In genomic region chr2:23388292-23388691, GRCh38 we compare ENCODE assay signal across 22 cellular contexts. TPM values are rescaled to one million over a fixed set of nuclear protein-coding genes. Genes with fewer than 3 reads are reported as not detected.
A peak's percentile ranks its signal among the peaks of the same experiment; 100 is the strongest.
DNase-seq lines count a peak whose midpoint lies in the region; ATAC-seq and TF ChIP-seq lines count a peak whose summit lies in the region.
"Had no signal": no experiment of that assay in that cellular context is flagged by ENCODE, and none has a peak within 500 bp of the region (broad histone marks: within the 10 kb centered on the region; RNA-seq: fewer than 3 reads in every experiment).

No MANE protein-coding gene starts in this region.

- DNase-seq in NCI-H345 (lab: John Stamatoyannopoulos, UW): peak; percentile 17
- DNase-seq in NCI-H345 treated with DMSO at 0.1 percent for 48 hours (lab: John Stamatoyannopoulos, UW; ENCODE audit: unreplicated experiment): no peak
- no peak for DNase-seq in type B pancreatic cell (ENCODE audit: extremely low spot score, unreplicated experiment)
- no peak for DNase-seq in hepatocyte (ENCODE audit: low spot score)
- DNase-seq: BE2C; CD4-positive, CD25-positive, alpha-beta regulatory T cell; DMS79 treated with DMSO at 0.1 percent for 48 hours; KBM-7; NCI-H1092 treated with DMSO at 0.1 percent for 48 hours; NCI-H2029 treated with DMSO at 0.1 percent for 48 hours; NCI-H2227 treated with DMSO at 0.1 percent for 48 hours; NCI-H524 treated with DMSO at 0.1 percent for 48 hours; NK-92 treated with Interleukin-12 subunit alpha and Interleukin-12 subunit beta, amount 100 ng/mL, for 24 hours; SIG-M5; SK-N-SH had no signal

- peaks cover 49% of the 10 kb centered on the region for H3K27me3 Mint-ChIP-seq in brain
- peaks cover 53% of the 10 kb centered on the region for H3K27me3 Mint-ChIP-seq in type B pancreatic cell

- WGBS in hepatocyte (ENCODE audit: low lambda C conversion rate, missing lambda C conversion rate): 85% methylated on average over 3 of the region's 3 CpGs

- no peaks in the 10 kb centered on the region for H3K27me3 ChIP-seq in Loucy (ENCODE audit: insufficient read depth, low read length, poor library complexity, severe bottlenecking)
- H3K27me3 ChIP-seq in hepatocyte: peaks cover 46% of the 10 kb centered on the region
- H3K27me3 ChIP-seq: BE2C had no signal

- no peak for ATAC-seq in HG03457 (IDR thresholded peaks at IDR 0.05; ENCODE audit: unreplicated experiment)
- ATAC-seq: A549, HepG2, Panc1 had no signal

- H3K27ac Mint-ChIP-seq in brain: peak overlapping the region in 3 of 5 experiments; percentile 20 to 80 (median 62)
- peak overlapping the region; percentile 56 for H3K27ac Mint-ChIP-seq in type B pancreatic cell
- H3K27ac Mint-ChIP-seq: CD4-positive, CD25-positive, alpha-beta regulatory T cell had no signal

- H3K4me3 ChIP-seq in Loucy (ENCODE audit: low read length, poor library complexity, severe bottlenecking) (no peak overlapping the region), hepatocyte (no peak overlapping the region)
- H3K4me3 ChIP-seq: A549 had no signal

- H3K79me2 ChIP-seq in Loucy (ENCODE audit: insufficient read depth, low read length): no peaks in the 10 kb centered on the region
- peaks cover 38% of the 10 kb centered on the region for H3K79me2 ChIP-seq in hepatocyte

- H3K36me3 ChIP-seq in Loucy (ENCODE audit: insufficient read depth, low read length): no peaks in the 10 kb centered on the region
- no peaks in the 10 kb centered on the region for H3K36me3 ChIP-seq in hepatocyte (replicated peaks; ENCODE audit: insufficient read depth, low read depth)

- H3K36me3 Mint-ChIP-seq in brain (peaks cover 9% of the 10 kb centered on the region), type B pancreatic cell (peaks cover 13% of the 10 kb centered on the region)
- H3K36me3 Mint-ChIP-seq: CD4-positive, CD25-positive, alpha-beta regulatory T cell had no signal

- no peak overlapping the region for H3K9ac ChIP-seq in Loucy (ENCODE audit: low read depth, low read length, poor library complexity, severe bottlenecking)
- H3K9ac ChIP-seq: SK-N-SH had no signal

- no peaks in the 10 kb centered on the region for H4K20me1 ChIP-seq in Loucy (ENCODE audit: insufficient read depth, low read length, poor library complexity, severe bottlenecking)
- peaks cover 5% of the 10 kb centered on the region for H4K20me1 ChIP-seq in hepatocyte (ENCODE audit: insufficient read depth, poor library complexity, severe bottlenecking)

- TF ChIP-seq CTCF in Loucy (conservative IDR thresholded peaks at IDR 0.05; ENCODE audit: low read length) (no peak), brain (conservative IDR thresholded peaks at IDR 0.05) (no peak), type B pancreatic cell (conservative IDR thresholded peaks at IDR 0.05) (no peak), hepatocyte (IDR thresholded peaks at IDR 0.05; ENCODE audit: poor library complexity) (no peak)

- H3K27ac ChIP-seq in hepatocyte: no peak overlapping the region
- H3K27ac ChIP-seq: A549, HL-60 had no signal

- H3F3A ChIP-seq in Loucy (ENCODE audit: low read depth): no peaks in the 10 kb centered on the region

- H2AFZ ChIP-seq in Loucy (ENCODE audit: low read length) (no peak overlapping the region), hepatocyte (no peak overlapping the region)

- H3K4me3 Mint-ChIP-seq in brain (peak overlapping the region; percentile 89 to 97 (median 95)), type B pancreatic cell (peak overlapping the region; percentile 99)

- no peaks in the 10 kb centered on the region for H3K9me3 ChIP-seq in Loucy (ENCODE audit: insufficient read depth, low read depth, low read length)
- H3K9me3 ChIP-seq in hepatocyte (ENCODE audit: low read depth): no peaks in the 10 kb centered on the region
- H3K9me3 ChIP-seq: A549, BE2C, SK-N-SH had no signal

- H3K4me1 ChIP-seq in Loucy (ENCODE audit: insufficient read depth, low read length, poor library complexity, severe bottlenecking) (peaks cover 14% of the 10 kb centered on the region), hepatocyte (ENCODE audit: insufficient read depth) (peaks cover 9% of the 10 kb centered on the region)
- H3K4me1 ChIP-seq: A549 had no signal

- no peaks in the 10 kb centered on the region for H3K9me2 ChIP-seq in Loucy (replicated peaks; ENCODE audit: low read depth, low read length)
- H3K9me2 ChIP-seq in hepatocyte (replicated peaks; ENCODE audit: insufficient read depth): no peaks in the 10 kb centered on the region
- H3K9me2 ChIP-seq: SK-N-SH had no signal

- peaks cover 49% of the 10 kb centered on the region for H3K4me1 Mint-ChIP-seq in brain
- peaks cover 25% of the 10 kb centered on the region for H3K4me1 Mint-ChIP-seq in type B pancreatic cell (ENCODE audit: unreplicated experiment)

- H3K9me3 Mint-ChIP-seq in brain: no peaks in the 10 kb centered on the region
- H3K9me3 Mint-ChIP-seq in type B pancreatic cell: no peaks in the 10 kb centered on the region

- peak overlapping the region; percentile 58 for H3K4me2 ChIP-seq in Loucy (ENCODE audit: low read depth, low read length, poor library complexity, severe bottlenecking)
- H3K4me2 ChIP-seq in hepatocyte: no peak overlapping the region
- H3K4me2 ChIP-seq: A549, SK-N-SH had no signal

RNA-seq across cellular contexts. Expression of gene KLHL29, which starts 3.3 kb away (rescaled TPM):
- 10.8 TPM for polyA plus RNA-seq in brain (ENCODE audit: insufficient read depth, low read depth, low replicate concordance)
- 14.6 and 24.1 TPM in 2 replicates for total RNA-seq in type B pancreatic cell (ENCODE audit: low replicate concordance)
- total RNA-seq in hepatocyte: 3.6 and 3.8 TPM in 2 replicates
- 9.7 and 9.9 TPM in 2 replicates for polyA plus RNA-seq in hepatocyte
- total RNA-seq: HepG2 had no signal
